ENCODE assay signal across 3 cellular contexts in the genomic region with DNA sequence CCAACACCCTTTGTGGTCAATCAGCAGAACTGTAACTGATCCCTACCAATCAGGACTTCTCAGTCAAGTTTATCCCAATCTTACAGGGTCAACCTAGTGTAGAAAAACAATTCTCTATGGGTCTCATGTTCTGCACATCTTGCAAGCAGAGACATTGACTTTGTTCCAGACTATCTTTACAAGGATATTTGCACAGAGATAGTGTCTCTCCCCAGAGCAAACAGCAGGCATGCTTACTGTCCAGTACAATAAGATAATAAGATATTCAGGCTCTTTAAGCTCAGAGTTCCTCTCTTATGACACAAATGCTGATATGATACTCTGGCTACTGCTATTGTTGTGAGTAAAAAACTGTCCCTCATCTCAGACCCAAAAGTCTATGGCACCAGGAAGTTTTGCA.
TF ChIP-seq lines count a peak whose summit lies in the region.

No MANE protein-coding gene starts in this region.

TF ChIP-seq in A549, 52 proteins besides CTCF, POLR2A, EP300 and RAD21:
- TF ChIP-seq HOXB13 (CRISPR knock-in tag; IDR thresholded peaks at IDR 0.05; ENCODE audit: low read depth) (no peak), HDAC2 (IDR thresholded peaks at IDR 0.05) (no peak), MAX (IDR thresholded peaks at IDR 0.05) (no peak), USF2 (IDR thresholded peaks at IDR 0.05) (no peak), MAFK (IDR thresholded peaks at IDR 0.05; ENCODE audit: partially characterized antibody) (no peak), ZFP36 (IDR thresholded peaks at IDR 0.05; ENCODE audit: borderline replicate concordance, partially characterized antibody) (no peak), BHLHE40 (IDR thresholded peaks at IDR 0.05; ENCODE audit: low read depth, low read length) (no peak), ESRRA (IDR thresholded peaks at IDR 0.05; ENCODE audit: borderline replicate concordance, low read length) (no peak), RARB (CRISPR knock-in tag; IDR thresholded peaks at IDR 0.05) (no peak)
- TF ChIP-seq, protein P1, sequence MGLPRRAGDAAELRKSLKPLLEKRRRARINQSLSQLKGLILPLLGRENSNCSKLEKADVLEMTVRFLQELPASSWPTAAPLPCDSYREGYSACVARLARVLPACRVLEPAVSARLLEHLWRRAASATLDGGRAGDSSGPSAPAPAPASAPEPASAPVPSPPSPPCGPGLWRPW (IDR thresholded peaks at IDR 0.05): no peak
- TF ChIP-seq, protein P2, sequence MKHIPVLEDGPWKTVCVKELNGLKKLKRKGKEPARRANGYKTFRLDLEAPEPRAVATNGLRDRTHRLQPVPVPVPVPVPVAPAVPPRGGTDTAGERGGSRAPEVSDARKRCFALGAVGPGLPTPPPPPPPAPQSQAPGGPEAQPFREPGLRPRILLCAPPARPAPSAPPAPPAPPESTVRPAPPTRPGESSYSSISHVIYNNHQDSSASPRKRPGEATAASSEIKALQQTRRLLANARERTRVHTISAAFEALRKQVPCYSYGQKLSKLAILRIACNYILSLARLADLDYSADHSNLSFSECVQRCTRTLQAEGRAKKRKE (CRISPR knock-in tag; IDR thresholded peaks at IDR 0.05; ENCODE audit: low read depth): no peak

TF ChIP-seq in IMR-90, 13 proteins besides CTCF, POLR2A, EP300 and RAD21:
- TF ChIP-seq SMC3 (IDR thresholded peaks at IDR 0.05; ENCODE audit: low read depth, low read length) (no peak), MXI1 (IDR thresholded peaks at IDR 0.05; ENCODE audit: borderline replicate concordance, low read depth, low read length) (no peak), RCOR1 (IDR thresholded peaks at IDR 0.05; ENCODE audit: insufficient replicate concordance, low read length) (no peak), CHD1 (IDR thresholded peaks at IDR 0.05; ENCODE audit: low read depth, low read length) (no peak), USF2 (IDR thresholded peaks at IDR 0.05; ENCODE audit: low read depth, low read length) (no peak)
TF ChIP-seq in IMR-90: peak in this region for 0.

TF ChIP-seq in endothelial cell of umbilical vein, 7 proteins besides CTCF, POLR2A, EP300 and RAD21:
- TF ChIP-seq POLR2AphosphoS5 (IDR thresholded peaks at IDR 0.05; ENCODE audit: insufficient read depth, low read depth, low read length) (no peak), GATA2 (IDR thresholded peaks at IDR 0.05; ENCODE audit: insufficient read depth, insufficient read length, low read depth, low read length) (no peak), JUN (IDR thresholded peaks at IDR 0.05; ENCODE audit: borderline replicate concordance, insufficient read depth, insufficient read length, low read depth) (no peak), MYC (IDR thresholded peaks at IDR 0.05; ENCODE audit: low read depth, low read length) (no peak), MAX (IDR thresholded peaks at IDR 0.05; ENCODE audit: insufficient read depth, insufficient read length) (no peak)
